Comparison of ENCODE assay signal across 1 cellular context in genomic region chr5:72501475-72501874, GRCh38.
TF ChIP-seq lines count a peak whose summit lies in the region.

No MANE protein-coding gene starts in this region.

TF ChIP-seq in GM23338, 12 proteins besides CTCF, POLR2A, EP300 and RAD21 (continued from another document):
- TF ChIP-seq ETS1 (IDR thresholded peaks at IDR 0.05) (no peak), CREB1 (CRISPR knock-in tag; IDR thresholded peaks at IDR 0.05; ENCODE audit: low read depth) (no peak), POLR2AphosphoS5 (IDR thresholded peaks at IDR 0.05; ENCODE audit: low read depth) (no peak), EZH2 (IDR thresholded peaks at IDR 0.05; ENCODE audit: low read depth, unreplicated experiment) (no peak), EZH2phosphoT487 (IDR thresholded peaks at IDR 0.05; ENCODE audit: unreplicated experiment) (no peak), NANOG (IDR thresholded peaks at IDR 0.05; ENCODE audit: borderline replicate concordance) (no peak), STAT1 (IDR thresholded peaks at IDR 0.05; ENCODE audit: unreplicated experiment) (no peak), JUNB (IDR thresholded peaks at IDR 0.05; ENCODE audit: unreplicated experiment) (no peak), ZNF114 (CRISPR knock-in tag; IDR thresholded peaks at IDR 0.05) (no peak), ZNF462 (CRISPR knock-in tag; IDR thresholded peaks at IDR 0.05) (no peak)
TF ChIP-seq in GM23338: peak in this region for 0.
